In genomic region chr7:157000741-157001653, GRCh38 we compare ENCODE assay signal across 8 cellular contexts. TPM values are rescaled to one million over a fixed set of nuclear protein-coding genes. Genes with fewer than 3 reads are reported as not detected.
DNase-seq lines count a peak whose midpoint lies in the region; ATAC-seq and TF ChIP-seq lines count a peak whose summit lies in the region.

No MANE protein-coding gene starts in this region.

- no peaks in the 10 kb centered on the region for H3K4me1 ChIP-seq in ACC112 (ENCODE audit: control insufficient read depth, insufficient read depth, low read length, unreplicated experiment)
- H3K4me1 ChIP-seq in HAP-1 = peaks cover 2% of the 10 kb centered on the region; the same call in 1 of the 2 replicates
- H3K4me1 ChIP-seq in ascending aorta = peaks cover 9 to 12% of the 10 kb centered on the region in 2 donors
- peaks cover 22% of the 10 kb centered on the region for H3K4me1 ChIP-seq in mucosa of descending colon (ENCODE audit: low read depth)

- TF ChIP-seq CTCF in ascending aorta (IDR thresholded peaks at IDR 0.05) (no peak), mucosa of descending colon (IDR thresholded peaks at IDR 0.05) (no peak)

- DNase-seq in HAP-1 (ENCODE audit: low spot score in 2 of 2) (no peak), ascending aorta (ENCODE audit: low spot score in 2 of 2) (no peak), mucosa of descending colon (no peak), posterior vena cava (ENCODE audit: low spot score) (no peak), NCI-H2196 treated with DMSO at 0.1 percent for 48 hours (lab: John Stamatoyannopoulos, UW; ENCODE audit: unreplicated experiment) (no peak)

- H3K79me2 ChIP-seq in ACC112 (ENCODE audit: control insufficient read depth, insufficient read depth, low read length, unreplicated experiment) = no peaks in the 10 kb centered on the region

- H3K27me3 ChIP-seq in ACC112 (ENCODE audit: insufficient read depth, low read length) (peaks cover 99% of the 10 kb centered on the region), HAP-1 (ENCODE audit: low read depth) (no peaks in the 10 kb centered on the region), ascending aorta (peaks cover 33% of the 10 kb centered on the region)

- H3K9me3 ChIP-seq in HAP-1 (no peaks in the 10 kb centered on the region), ascending aorta (no peaks in the 10 kb centered on the region), mucosa of descending colon (no peaks in the 10 kb centered on the region)

- H3K36me3 ChIP-seq in ACC112 (ENCODE audit: insufficient read depth, low read length) (no peaks in the 10 kb centered on the region), HAP-1 (replicated peaks) (0 out of 2 replicates have a peak, but pooled peaks cover 3% of the 10 kb centered on the region), ascending aorta (no peaks in the 10 kb centered on the region), mucosa of descending colon (ENCODE audit: low read depth) (no peaks in the 10 kb centered on the region)

- intact Hi-C loops in ascending aorta (cut with DNase I) (no loop called here), mucosa of descending colon (cut with DNase I, micrococcal nuclease) (no loop called here), posterior vena cava (cut with DNase I) (no loop called here)

- ATAC-seq in mucosa of descending colon (peak; percentile 16), HG03565 (IDR thresholded peaks at IDR 0.05; ENCODE audit: unreplicated experiment) (no peak), HG02588 (IDR thresholded peaks at IDR 0.05; ENCODE audit: unreplicated experiment) (no peak)

- in situ Hi-C loops in HAP-1 (cut with MboI; ENCODE audit: low sequenced_read_pairs) = no loop called here

- H3K4me3 ChIP-seq in ACC112 (ENCODE audit: low read depth, low read length) = peak overlapping the region; percentile 75
- H3K4me3 ChIP-seq in HAP-1 = peak overlapping the region; percentile 10; the same call in 1 of the 2 replicates
- peak overlapping the region; percentile 52 to 64 for H3K4me3 ChIP-seq in ascending aorta
- H3K4me3 ChIP-seq in mucosa of descending colon = peak overlapping the region; percentile 20

- H2AFZ ChIP-seq in ACC112 (ENCODE audit: low read length, unreplicated experiment) = no peak overlapping the region

- no peak overlapping the region for H3K27ac ChIP-seq in ACC112 (ENCODE audit: low read depth, low read length)
- H3K27ac ChIP-seq in ascending aorta = no peak overlapping the region

RNA-seq across cellular contexts. Expression of gene MNX1, which starts 9.5 kb away (rescaled TPM):
- not detected for total RNA-seq in ascending aorta
- 10 to 100 TPM in 2 of 3 donors, 1 to 10 TPM in 1; 9.7 to 24.9 (median 24.0) TPM for total RNA-seq in mucosa of descending colon
- not detected for total RNA-seq in posterior vena cava

RNA-seq across cellular contexts. Expression of gene NOM1, which starts 51.5 kb away (rescaled TPM):
- total RNA-seq in ascending aorta = 16.1 TPM
- total RNA-seq in mucosa of descending colon = 10 to 100 TPM; 13.9 to 20.9 (median 15.9) TPM
- total RNA-seq in posterior vena cava = 10 to 100 TPM; 16.9 to 18.7 TPM

Comparison
In these comparisons a context has a peak if more than half of its experiments do, and no peak if none do; other contexts are left out.
1. H3K4me3 ChIP-seq: peak in every context shown above with its lines; median percentile 75 in ACC112; 58 in ascending aorta; 20 in mucosa of descending colon; 10 in HAP-1.
2. RNA of gene MNX1, which starts 9.5 kb away (total RNA-seq): 9.7 to 24.9 TPM in mucosa of descending colon; not detected in ascending aorta (single experiment) and not detected in posterior vena cava; every median in the first group is over 10 times any median in the second.